ENCODE assay signal across 9 cellular contexts in the genomic region with DNA sequence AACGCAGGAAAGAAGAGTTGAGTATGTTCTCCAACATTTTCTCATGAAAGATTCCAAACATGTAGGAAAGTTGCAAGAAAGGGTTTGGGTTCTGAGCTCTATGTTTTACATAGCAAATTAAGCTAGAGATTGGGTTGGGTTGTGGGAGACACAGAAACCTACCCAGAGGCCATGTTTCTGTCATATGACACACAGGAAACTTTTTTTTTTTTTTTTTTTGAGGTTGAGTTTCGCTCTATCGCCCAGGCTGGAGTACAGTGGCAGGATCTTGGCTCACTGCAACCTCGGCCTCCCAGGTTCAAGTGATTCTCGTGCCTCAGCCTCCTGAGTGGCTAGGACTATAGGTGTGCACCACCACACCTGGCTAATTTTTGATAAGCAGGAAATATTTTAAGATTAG. TPM values are rescaled to one million over a fixed set of nuclear protein-coding genes. Genes with fewer than 3 reads are reported as not detected.
DNase-seq lines count a peak whose midpoint lies in the region; ATAC-seq and TF ChIP-seq lines count a peak whose summit lies in the region.
"Had no signal": no experiment of that assay in that cellular context is flagged by ENCODE, and none has a peak within 500 bp of the region (broad histone marks: within the 10 kb centered on the region; RNA-seq: fewer than 3 reads in every experiment).

No MANE protein-coding gene starts in this region.

- CTCF ChIA-PET in Calu3 (lab: Charles Lee): interaction anchor here (0.7 kb wide), 1 partner anchor 67 kb away, joined by 4 read pairs; no protein-coding TSS in a partner anchor

- in situ Hi-C loops in ACHN (cut with HindIII; ENCODE audit: low pct_ligation_motif_present, low pct_unique_long_range_greater_than_20kb, low sequenced_read_pairs): no loop called here

- TF ChIP-seq CTCF in chondrocyte (IDR thresholded peaks at IDR 0.05) (no peak), Calu3 (IDR thresholded peaks at IDR 0.05; ENCODE audit: unreplicated experiment) (no peak)

- BruUV-seq in Calu3 (replicated peaks; lab: Mats Ljungman, UMichigan): no TSS peak

- peak overlapping the region; percentile 70 for H3K4me3 Mint-ChIP-seq in chondrocyte (ENCODE audit: unreplicated experiment)
- H3K4me3 Mint-ChIP-seq in Calu3 (ENCODE audit: low read depth, unreplicated experiment): no peak overlapping the region

- no peaks in the 10 kb centered on the region for H3K9me3 Mint-ChIP-seq in chondrocyte (ENCODE audit: low read depth)
- H3K9me3 Mint-ChIP-seq in Calu3 (ENCODE audit: low read depth, unreplicated experiment): no peaks in the 10 kb centered on the region

- H3K36me3 Mint-ChIP-seq in chondrocyte (ENCODE audit: low read depth) (no peaks in the 10 kb centered on the region), Calu3 (ENCODE audit: insufficient read depth, unreplicated experiment) (no peaks in the 10 kb centered on the region)

- peaks cover 35% of the 10 kb centered on the region for H3K4me1 Mint-ChIP-seq in chondrocyte (ENCODE audit: low read depth)
- no peaks in the 10 kb centered on the region for H3K4me1 Mint-ChIP-seq in Calu3 (ENCODE audit: low read depth, unreplicated experiment)

- peak; percentile 45 for ATAC-seq in GM18907 (IDR thresholded peaks at IDR 0.05; ENCODE audit: unreplicated experiment)
- ATAC-seq in HG02884 (IDR thresholded peaks at IDR 0.05; ENCODE audit: unreplicated experiment): peak; percentile 46

- H3K4me3 ChIP-seq in skin epidermis: no peak overlapping the region
- H3K4me3 ChIP-seq: SK-N-MC had no signal

- DNase-seq in chondrocyte (ENCODE audit: low spot score) (no peak), ACHN (no peak), Calu3 (no peak), DMS153 treated with DMSO at 0.1 percent for 48 hours (lab: John Stamatoyannopoulos, UW; ENCODE audit: unreplicated experiment) (no peak)
- DNase-seq: NCI-H2171 treated with DMSO at 0.1 percent for 48 hours had no signal

- peak overlapping the region in 11 of 21 experiments; percentile 29 to 79 (median 58) for H3K27ac ChIP-seq in skin epidermis
- H3K27ac ChIP-seq: SK-N-MC had no signal

- H3K27me3 Mint-ChIP-seq in chondrocyte (ENCODE audit: low read depth) (no peaks in the 10 kb centered on the region), Calu3 (ENCODE audit: unreplicated experiment) (no peaks in the 10 kb centered on the region)

- intact Hi-C loops in Calu3 (cut with micrococcal nuclease; ENCODE audit: unreplicated experiment): no loop called here

- H3K27ac Mint-ChIP-seq in chondrocyte (ENCODE audit: unreplicated experiment): peak overlapping the region; percentile 97
- H3K27ac Mint-ChIP-seq in Calu3 (ENCODE audit: unreplicated experiment): no peak overlapping the region

RNA-seq across cellular contexts. Expression of gene DOCK10, which starts 57.6 kb away (rescaled TPM):
- total RNA-seq in chondrocyte (14.3 to 22.9 TPM (median 18.5 TPM) in 3 replicates), Calu3 (2022) (7.2 and 11.9 TPM in 2 replicates)
